ENCODE assay signal across 13 cellular contexts in the genomic region with DNA sequence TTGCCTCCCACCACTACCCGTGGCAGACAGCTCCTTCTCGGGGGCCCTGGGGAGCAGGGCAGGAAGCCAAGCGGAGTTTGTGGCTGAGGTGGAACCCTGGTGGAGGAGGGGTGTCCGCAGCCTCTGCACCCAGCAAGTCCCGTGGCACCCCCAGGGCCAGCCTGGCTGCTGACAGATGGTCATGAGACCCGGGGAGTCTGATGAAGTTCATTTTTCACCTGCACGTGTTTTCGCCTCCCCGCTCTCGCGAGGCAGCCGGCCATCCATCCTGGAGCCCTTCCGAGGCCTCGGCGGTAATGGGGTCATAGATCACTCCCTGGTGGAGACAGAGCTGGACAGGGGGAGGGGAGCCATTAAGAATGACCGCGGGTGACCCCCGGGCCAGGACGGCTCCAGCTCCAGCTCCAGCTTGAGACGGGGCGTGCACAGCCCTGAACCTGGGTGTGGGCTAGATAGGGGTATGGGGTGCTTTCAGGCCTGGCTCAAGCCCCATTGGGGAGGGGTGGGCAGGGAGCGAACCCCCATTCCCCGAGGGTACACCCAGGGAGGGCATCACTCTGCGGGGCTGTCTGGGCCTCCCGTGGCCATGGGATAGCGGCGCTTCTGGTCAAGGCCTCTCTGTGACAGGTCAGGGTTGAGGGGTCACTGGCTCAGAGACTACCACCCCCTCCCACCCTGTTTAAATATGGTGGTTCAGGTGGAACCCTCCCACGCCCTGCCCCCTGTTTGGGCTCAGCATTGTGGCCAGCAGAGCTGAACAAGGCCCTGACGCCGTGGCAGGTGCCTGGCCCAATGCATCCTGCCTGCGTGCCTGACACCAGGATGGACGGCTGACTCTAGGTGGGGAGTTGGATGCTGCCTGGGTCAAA.
DNase-seq lines count a peak whose midpoint lies in the region; ATAC-seq, FAIRE-seq and TF ChIP-seq lines count a peak whose summit lies in the region.
"Had no signal": no experiment of that assay in that cellular context is flagged by ENCODE, and none has a peak within 500 bp of the region (broad histone marks: within the 10 kb centered on the region; RNA-seq: fewer than 3 reads in every experiment).

No MANE protein-coding gene starts in this region.

- peak; percentile 62 for FAIRE-seq in HTR-8/SVneo (lab: Jason Lieb, UNC)

- no peaks in the 10 kb centered on the region for H3K36me3 ChIP-seq in RWPE2 (ENCODE audit: low read depth)
- H3K36me3 ChIP-seq in hepatocyte (replicated peaks; ENCODE audit: insufficient read depth, low read depth) = no peaks in the 10 kb centered on the region

- no peaks in the 10 kb centered on the region for H3K27me3 ChIP-seq in RWPE2 (ENCODE audit: insufficient read depth, poor library complexity, severe bottlenecking)
- H3K27me3 ChIP-seq in hepatocyte = no peaks in the 10 kb centered on the region

- no peak for ATAC-seq in RWPE2 (ENCODE audit: low read depth)
- ATAC-seq in HG02981 (IDR thresholded peaks at IDR 0.05; ENCODE audit: unreplicated experiment) = no peak
- ATAC-seq: stimulated activated naive B cell treated with anti-CD40 and anti-IgM and Interleukin-4, amounts not matched to agents 10 μg/mL and 1 μg/mL and 100 μg/mL, for 72 hours had no signal

- H3K4me3 ChIP-seq in RWPE2 (ENCODE audit: severe bottlenecking) (no peak overlapping the region), hepatocyte (no peak overlapping the region), retinal pigment epithelial cell (ENCODE audit: low read length) (no peak overlapping the region)

- no peak overlapping the region for H2AFZ ChIP-seq in hepatocyte

- TF ChIP-seq CTCF in RWPE2 (IDR thresholded peaks at IDR 0.05; ENCODE audit: poor library complexity, severe bottlenecking) (no peak), hepatocyte (IDR thresholded peaks at IDR 0.05; ENCODE audit: poor library complexity) (peak; percentile 4), retinal pigment epithelial cell (conservative IDR thresholded peaks at IDR 0.05; ENCODE audit: low read depth, low read length) (peak; percentile 19)

- no peak for DNase-seq in HTR-8/SVneo (ENCODE audit: insufficient read length, low spot score)
- DNase-seq in RWPE2 (ENCODE audit: low spot score) = peak; percentile 55
- no peak for DNase-seq in hepatocyte (ENCODE audit: low spot score)
- no peak for DNase-seq in retinal pigment epithelial cell (ENCODE audit: low read depth)
- no peak for DNase-seq in NCI-H2227 (lab: John Stamatoyannopoulos, UW; ENCODE audit: unreplicated experiment)
- DNase-seq in cerebellar cortex (ENCODE audit: low spot score) = no peak
- DNase-seq: activated B cell treated with CpG ODN at 0.5 μM for 24 hours; activated naive CD8-positive, alpha-beta T cell treated with anti-CD3 and anti-CD28 coated beads for 36 hours; GOT3; NCI-H2029 treated with DMSO at 0.1 percent for 48 hours; stimulated activated CD4-positive, alpha-beta T cell treated with anti-CD3 and anti-CD28 coated beads, Interleukin-4, amount 100 ng/mL, for 4 hours; stimulated activated naive B cell treated with anti-CD40 and anti-IgM and Interleukin-4, amounts not matched to agents 10 μg/mL and 1 μg/mL and 100 μg/mL, for 72 hours had no signal

- peaks cover 24% of the 10 kb centered on the region for H3K4me1 ChIP-seq in RWPE2 (ENCODE audit: insufficient read depth, poor library complexity, severe bottlenecking)
- peaks cover 23% of the 10 kb centered on the region for H3K4me1 ChIP-seq in hepatocyte (ENCODE audit: insufficient read depth)

- WGBS in hepatocyte (ENCODE audit: low lambda C conversion rate, missing lambda C conversion rate) = 78% methylated on average over 32 of the region's 32 CpGs

- H3K9me3 ChIP-seq in RWPE2 (ENCODE audit: severe bottlenecking) (no peaks in the 10 kb centered on the region), hepatocyte (ENCODE audit: low read depth) (no peaks in the 10 kb centered on the region)

- no peak overlapping the region for H3K4me2 ChIP-seq in hepatocyte

- H3K9me2 ChIP-seq in hepatocyte (replicated peaks; ENCODE audit: insufficient read depth) = no peaks in the 10 kb centered on the region

- H3K27ac ChIP-seq in RWPE2 (ENCODE audit: poor library complexity, severe bottlenecking) (peak overlapping the region; percentile 62), hepatocyte (no peak overlapping the region)

- no peaks in the 10 kb centered on the region for H3K79me2 ChIP-seq in hepatocyte

- H4K20me1 ChIP-seq in hepatocyte (ENCODE audit: insufficient read depth, poor library complexity, severe bottlenecking) = no peaks in the 10 kb centered on the region
